ENCODE assay signal across 9 cellular contexts in genomic region chr6:152271681-152272464, GRCh38.
DNase-seq lines count a peak whose midpoint lies in the region.
"Had no signal": no experiment of that assay in that cellular context is flagged by ENCODE, and none has a peak within 500 bp of the region (broad histone marks: within the 10 kb centered on the region; RNA-seq: fewer than 3 reads in every experiment).

No MANE protein-coding gene starts in this region.

- CTCF ChIA-PET in activated naive CD4-positive, alpha-beta T cell treated with anti-CD3 and anti-CD28 coated beads for 36 hours (lab: Charles Lee), result interaction anchor here (0.6 to 2.2 kb wide), 2 partner anchors 66 to 581 kb away, joined by 3 to 8 read pairs; no protein-coding TSS in a partner anchor

- H3K27ac ChIP-seq in subcutaneous abdominal adipose tissue (ENCODE audit: low read depth, low read length), result peak overlapping the region; percentile 77

- peak overlapping the region; percentile 21 for H3K27ac Mint-ChIP-seq in activated naive CD4-positive, alpha-beta T cell treated with anti-CD3 and anti-CD28 coated beads for 36 hours

- no peaks in the 10 kb centered on the region for H3K9me3 ChIP-seq in subcutaneous abdominal adipose tissue (ENCODE audit: control insufficient read depth in 5 of 5, low read length in 5 of 5)

- intact Hi-C loops in activated naive CD4-positive, alpha-beta T cell treated with anti-CD3 and anti-CD28 coated beads for 36 hours (cut with micrococcal nuclease), result loop anchor here (1.0 kb wide), 1 partner anchor 66 kb away; no protein-coding TSS in a partner anchor

- no peaks in the 10 kb centered on the region for H3K4me1 Mint-ChIP-seq in activated naive CD4-positive, alpha-beta T cell treated with anti-CD3 and anti-CD28 coated beads for 36 hours (ENCODE audit: low read depth)
- H3K4me1 Mint-ChIP-seq: neural crest cell had no signal

- H3K9ac ChIP-seq in subcutaneous abdominal adipose tissue (ENCODE audit: low read length in 5 of 5), result peak overlapping the region in 1 of 5 donors; percentile 35

- no peak overlapping the region for H3K4me3 Mint-ChIP-seq in activated naive CD4-positive, alpha-beta T cell treated with anti-CD3 and anti-CD28 coated beads for 36 hours
- H3K4me3 Mint-ChIP-seq: neural crest cell had no signal

- H3K27me3 ChIP-seq in subcutaneous abdominal adipose tissue (ENCODE audit: control insufficient read depth in 5 of 5, insufficient read depth in 4 of 5, low read length in 5 of 5), result no peaks in the 10 kb centered on the region

- H3K27me3 Mint-ChIP-seq in activated naive CD4-positive, alpha-beta T cell treated with anti-CD3 and anti-CD28 coated beads for 36 hours (ENCODE audit: low read depth), result no peaks in the 10 kb centered on the region

- H3K36me3 ChIP-seq in subcutaneous abdominal adipose tissue (ENCODE audit: control insufficient read depth in 5 of 5, insufficient read depth in 5 of 5, low read length in 5 of 5), result peaks cover 4 to 51% (median 21%) of the 10 kb centered on the region in 5 donors

- peak overlapping the region in 4 of 5 donors; percentile 1 to 40 (median 14) for H3K4me3 ChIP-seq in subcutaneous abdominal adipose tissue (ENCODE audit: low read depth in 1 of 5, low read length in 5 of 5)

- peaks cover 3% of the 10 kb centered on the region for H3K36me3 Mint-ChIP-seq in activated naive CD4-positive, alpha-beta T cell treated with anti-CD3 and anti-CD28 coated beads for 36 hours (ENCODE audit: low read depth)

- no peak for DNase-seq in activated naive CD4-positive, alpha-beta T cell treated with anti-CD3 and anti-CD28 coated beads for 36 hours
- DNase-seq in activated naive CD4-positive, alpha-beta T cell treated with anti-CD3 and anti-CD28 coated beads, Interleukin-2, amount 50 U/mL, for 16 hours, result no peak
- DNase-seq in LoVo (ENCODE audit: low spot score), result peak; percentile 50
- DNase-seq in fibroblast of the conjunctiva (ENCODE audit: low read depth), result peak; percentile 24
- no peak for DNase-seq in NCI-H446 (lab: John Stamatoyannopoulos, UW)
- DNase-seq in medulla oblongata (ENCODE audit: extremely low spot score), result no peak
- no peak for DNase-seq in activated effector memory CD4-positive, alpha-beta T cell treated with anti-CD3 and anti-CD28 coated beads, Interleukin-2, amount 50 U/mL, for 16 hours

- no peaks in the 10 kb centered on the region for H3K9me3 Mint-ChIP-seq in activated naive CD4-positive, alpha-beta T cell treated with anti-CD3 and anti-CD28 coated beads for 36 hours
- H3K9me3 Mint-ChIP-seq: neural crest cell had no signal

- peaks cover 5 to 39% (median 32%) of the 10 kb centered on the region in 5 donors for H3K4me1 ChIP-seq in subcutaneous abdominal adipose tissue (ENCODE audit: control insufficient read depth in 5 of 5, insufficient read depth in 5 of 5, low read length in 5 of 5)

Comparison
In these comparisons a context has a peak if more than half of its experiments do, and no peak if none do; other contexts are left out.
1. DNase-seq: peak in LoVo (single experiment) and fibroblast of the conjunctiva (single experiment); none in activated naive CD4-positive, alpha-beta T cell treated with anti-CD3 and anti-CD28 coated beads for 36 hours (single experiment), activated naive CD4-positive, alpha-beta T cell treated with anti-CD3 and anti-CD28 coated beads, Interleukin-2, amount 50 U/mL, for 16 hours (single experiment), NCI-H446 (0 of 2), medulla oblongata (single experiment) and activated effector memory CD4-positive, alpha-beta T cell treated with anti-CD3 and anti-CD28 coated beads, Interleukin-2, amount 50 U/mL, for 16 hours (single experiment).